Comparison of ENCODE assay signal across 27 cellular contexts in genomic region chr12:88752183-88752582, GRCh38.
A peak's percentile ranks its signal among the peaks of the same experiment; 100 is the strongest.
DNase-seq lines count a peak whose midpoint lies in the region; ATAC-seq, FAIRE-seq and TF ChIP-seq lines count a peak whose summit lies in the region.
"Had no signal": no experiment of that assay in that cellular context is flagged by ENCODE, and none has a peak within 500 bp of the region (broad histone marks: within the 10 kb centered on the region; RNA-seq: fewer than 3 reads in every experiment).

No MANE protein-coding gene starts in this region.

- ATAC-seq in A549 (no peak), left colon (peak; percentile 91), HG03159 (IDR thresholded peaks at IDR 0.05; ENCODE audit: unreplicated experiment) (no peak)
- ATAC-seq: GM23338, K562, Right ventricle myocardium inferior had no signal

- intact Hi-C loops in left colon (cut with DNase I, micrococcal nuclease), result no loop called here

- TF ChIP-seq EP300 in A549 (IDR thresholded peaks at IDR 0.05), result no peak

- H3K27me3 ChIP-seq in mucosa of rectum (ENCODE audit: control insufficient read depth in 2 of 2, insufficient read depth in 2 of 2, low read length in 2 of 2), result no peaks in the 10 kb centered on the region
- H3K27me3 ChIP-seq: BE2C had no signal

- H3K9me3 ChIP-seq in A549 (no peaks in the 10 kb centered on the region), mucosa of rectum (ENCODE audit: control insufficient read depth in 2 of 2, low read length in 2 of 2) (no peaks in the 10 kb centered on the region)
- H3K9me3 ChIP-seq: BE2C had no signal

- TF ChIP-seq RAD21 in A549 (conservative IDR thresholded peaks at IDR 0.05 in 1 of 2, IDR thresholded peaks at IDR 0.05 in 1 of 2), result no peak

- WGBS in A549 (ENCODE audit: missing lambda C conversion rate), result 63% methylated on average over 3 of the region's 3 CpGs

- DNase-seq in A549 (ENCODE audit: low read depth in 1 of 2, low spot score in 1 of 2) (no peak), LoVo (ENCODE audit: low spot score) (peak; percentile 81), left colon (no peak), NCI-H2227 treated with DMSO at 0.1 percent for 48 hours (lab: John Stamatoyannopoulos, UW) (no peak), NCI-H128 (lab: John Stamatoyannopoulos, UW; ENCODE audit: unreplicated experiment) (no peak)
- DNase-seq: ACHN; BE2C; Calu3; CD8-positive, alpha-beta memory T cell; DMS79 treated with DMSO at 0.1 percent for 48 hours; GF-D8; H9; HFFc6; Kasumi-1; NCI-H1105 treated with DMSO at 0.1 percent for 48 hours; NCI-H2029; NCI-H446 treated with DMSO at 0.1 percent for 48 hours; NCI-H526; PC-9 had no signal

- H3K4me1 ChIP-seq in A549 (peaks cover 34% of the 10 kb centered on the region), mucosa of rectum (ENCODE audit: control insufficient read depth in 2 of 2, insufficient read depth in 2 of 2, low read length in 2 of 2) (peaks cover 3 to 39% of the 10 kb centered on the region in 2 donors)
- H3K4me1 ChIP-seq: BE2C had no signal

- H3K4me2 ChIP-seq in A549, result 0 out of 3 replicates have a peak overlapping the region, but pooled peaks have one; percentile 17
- H3K4me2 ChIP-seq: GM23338, PC-9 had no signal

- H3K4me3 ChIP-seq in A549 (no peak overlapping the region), mucosa of rectum (ENCODE audit: low read length in 2 of 2) (peak overlapping the region in 1 of 2 donors; percentile 37)
- H3K4me3 ChIP-seq: GM23338, K562, PC-9 had no signal

- POLR2A ChIA-PET in A549 (lab: Yijun Ruan, JAX), result no interaction called here

- no peak overlapping the region; a peak in 1 of 6 replicates for H3K27ac ChIP-seq in A549
- H3K27ac ChIP-seq in mucosa of rectum (ENCODE audit: low read depth in 2 of 2, low read length in 2 of 2), result peak overlapping the region; percentile 12 to 48
- H3K27ac ChIP-seq: 22Rv1, PC-9 had no signal

- no peaks in the 10 kb centered on the region for H3K36me3 ChIP-seq in mucosa of rectum (ENCODE audit: control insufficient read depth in 2 of 2, insufficient read depth in 2 of 2, low read length in 2 of 2)
- H3K36me3 ChIP-seq: BE2C had no signal

- TF ChIP-seq CTCF in A549 (IDR thresholded peaks at IDR 0.05), result no peak

- no peak for TF ChIP-seq POLR2A in A549 (IDR thresholded peaks at IDR 0.05; ENCODE audit: low read length)

- no peak for FAIRE-seq in A549 (lab: Jason Lieb, UNC)
- FAIRE-seq: GM12892, GM19239, K562 had no signal

- no peak overlapping the region for H3K9ac ChIP-seq in mucosa of rectum (ENCODE audit: low read depth in 1 of 2, low read length in 2 of 2)

- CTCF ChIA-PET in A549 (lab: Yijun Ruan, JAX), result interaction anchor here (1.3 kb wide), 1 partner anchor 10 kb away, joined by 4 read pairs; no protein-coding TSS in a partner anchor

TF ChIP-seq in A549, 52 proteins besides CTCF, POLR2A, EP300 and RAD21:
- no peak for TF ChIP-seq EHMT2 (IDR thresholded peaks at IDR 0.05; ENCODE audit: low read depth)

Comparison
In these comparisons a context has a peak if more than half of its experiments do, and no peak if none do; other contexts are left out.
1. H3K27ac ChIP-seq: peak in mucosa of rectum (2 of 2); none in A549 (0 of 2).